8 cellular contexts compared by ENCODE assay signal in the genomic region with DNA sequence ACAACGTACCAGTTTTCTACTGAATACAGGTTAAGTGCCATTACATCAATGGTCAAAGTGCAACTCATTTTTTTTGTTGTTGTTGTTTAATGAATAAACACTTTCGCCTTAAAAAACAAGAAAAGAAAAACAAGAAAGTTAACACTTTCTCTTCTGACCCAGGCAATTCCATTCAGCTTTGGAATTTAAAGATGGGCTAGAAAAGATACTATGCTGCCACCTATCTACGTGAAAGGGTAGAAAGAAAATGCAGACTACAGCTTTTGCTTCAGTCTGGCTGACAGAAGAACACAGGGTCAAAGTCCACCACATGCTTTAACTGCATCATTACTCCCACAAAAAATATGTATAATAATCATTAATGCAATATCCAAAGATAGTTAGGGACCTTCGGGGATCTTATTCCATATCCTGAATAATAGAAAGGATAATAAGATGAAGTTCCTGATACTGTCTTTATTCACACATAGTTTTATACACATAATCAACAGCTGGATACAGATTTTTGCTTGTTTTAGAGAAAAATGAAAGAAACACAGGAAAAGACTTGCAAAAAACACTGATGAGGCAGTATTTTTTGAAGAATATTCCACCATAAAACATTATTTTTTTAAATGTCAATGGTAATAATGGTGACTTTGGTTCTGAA. TPM values are rescaled to one million over a fixed set of nuclear protein-coding genes. Genes with fewer than 3 reads are reported as not detected.
DNase-seq lines count a peak whose midpoint lies in the region; ATAC-seq, FAIRE-seq and TF ChIP-seq lines count a peak whose summit lies in the region.

No MANE protein-coding gene starts in this region.

- in situ Hi-C loops in KBM-7 (cut with MboI; ENCODE audit: low pct_unique_long_range_greater_than_20kb, low sequenced_read_pairs) = no loop called here

- H3K27ac ChIP-seq in kidney (ENCODE audit: low read depth in 2 of 2, low read length in 2 of 2) = no peak overlapping the region

- H3K4me1 ChIP-seq in Caco-2 = no peaks in the 10 kb centered on the region
- no peaks in the 10 kb centered on the region for H3K4me1 ChIP-seq in kidney (ENCODE audit: control insufficient read depth in 1 of 2, insufficient read depth in 1 of 2, low read depth in 1 of 2, low read length in 2 of 2)

- H3K9me3 ChIP-seq in Caco-2 (peaks cover 9% of the 10 kb centered on the region; the same call in 1 of the 2 replicates), kidney (ENCODE audit: control insufficient read depth in 1 of 2, low read length in 2 of 2) (peaks cover 5 to 14% of the 10 kb centered on the region in 2 donors)

- no peaks in the 10 kb centered on the region for H3K36me3 Mint-ChIP-seq in Caco-2 (ENCODE audit: insufficient read depth, unreplicated experiment)

- no peaks in the 10 kb centered on the region for H3K4me1 Mint-ChIP-seq in Caco-2 (ENCODE audit: low read depth, unreplicated experiment)

- no peak overlapping the region for H3K9ac ChIP-seq in kidney (ENCODE audit: low read length in 2 of 2)

- no peak overlapping the region for H3K27ac Mint-ChIP-seq in Caco-2 (ENCODE audit: unreplicated experiment)

- CTCF ChIA-PET in Caco-2 (lab: Charles Lee) = interaction anchor here (0.7 to 1.2 kb wide), 3 partner anchors 116 to 210 kb away, joined by 3 to 9 read pairs (median 6); no protein-coding TSS in a partner anchor

- H3K4me3 Mint-ChIP-seq in Caco-2 (ENCODE audit: unreplicated experiment) = no peak overlapping the region

- FAIRE-seq in kidney (lab: Jason Lieb, UNC) = peak; percentile 94

- peak; percentile 39 to 60 for TF ChIP-seq CTCF in Caco-2 (IDR thresholded peaks at IDR 0.05; ENCODE audit: insufficient read depth in 1 of 2, low read depth in 1 of 2, low read length in 1 of 2, severe bottlenecking in 1 of 2, unreplicated experiment in 1 of 2)
- TF ChIP-seq CTCF in kidney (IDR thresholded peaks at IDR 0.05; ENCODE audit: borderline replicate concordance, extremely low read depth, insufficient read depth) = peak; percentile 57

- no peaks in the 10 kb centered on the region for H3K27me3 Mint-ChIP-seq in Caco-2 (ENCODE audit: insufficient read depth, unreplicated experiment)

- peak; percentile 34; the same call in 2 of the 3 replicates for ATAC-seq in SK-N-SH treated with all-trans-retinoic acid at 6 μM for 48 hours
- no peak for ATAC-seq in GM18519 (IDR thresholded peaks at IDR 0.05; ENCODE audit: low FRiP score, unreplicated experiment)

- peak in 1 of 2 experiments; percentile 31 for DNase-seq in Caco-2
- DNase-seq in KBM-7 = peak; percentile 27
- no peak for DNase-seq in kidney
- DNase-seq in OCI-M2 (lab: John Stamatoyannopoulos, UW; ENCODE audit: unreplicated experiment) = no peak
- DNase-seq in NK-92 (lab: John Stamatoyannopoulos, UW; ENCODE audit: unreplicated experiment) = no peak
- DNase-seq in nucleus accumbens (lab: John Stamatoyannopoulos, UW) = no peak

- no peaks in the 10 kb centered on the region for H3K36me3 ChIP-seq in Caco-2 (ENCODE audit: control insufficient read depth, insufficient read depth, low read length)
- H3K36me3 ChIP-seq in kidney (ENCODE audit: control insufficient read depth in 1 of 2, insufficient read depth in 2 of 2, low read length in 2 of 2) = peaks cover 0 to 5% of the 10 kb centered on the region in 2 donors

- POLR2A ChIA-PET in Caco-2 (lab: Charles Lee) = no interaction called here

- no TSS peak for BruUV-seq in Caco-2 (replicated peaks; lab: Mats Ljungman, UMichigan)

- intact Hi-C loops in Caco-2 (cut with micrococcal nuclease; ENCODE audit: unreplicated experiment) (loop anchor here (1.0 to 10.0 kb wide), 3 partner anchors 37 to 188 kb away; no protein-coding TSS in a partner anchor), kidney (cut with DNase I) (no loop called here)

- peaks cover 11% of the 10 kb centered on the region for H3K9me3 Mint-ChIP-seq in Caco-2 (ENCODE audit: unreplicated experiment)

- no peak overlapping the region for H3K4me3 ChIP-seq in Caco-2 (ENCODE audit: low read depth, low read length)
- no peak overlapping the region for H3K4me3 ChIP-seq in kidney (ENCODE audit: low read length in 2 of 2)

- H3K27me3 ChIP-seq in Caco-2 (replicated peaks; ENCODE audit: control insufficient read depth, insufficient read depth, low read length) = no peaks in the 10 kb centered on the region

TF ChIP-seq in SK-N-SH treated with all-trans-retinoic acid at 6 μM for 48 hours, 23 proteins besides CTCF, POLR2A, EP300 and RAD21:
- TF ChIP-seq OSR1 (CRISPR knock-in tag; IDR thresholded peaks at IDR 0.05) (no peak), CREB5 (CRISPR knock-in tag; IDR thresholded peaks at IDR 0.05; ENCODE audit: low read depth) (no peak), BACH2 (CRISPR knock-in tag; IDR thresholded peaks at IDR 0.05; ENCODE audit: borderline replicate concordance) (no peak), ZNF565 (CRISPR knock-in tag; conservative IDR thresholded peaks at IDR 0.05; ENCODE audit: low read depth) (no peak), RARB (CRISPR knock-in tag; IDR thresholded peaks at IDR 0.05) (no peak), TCF4 (CRISPR knock-in tag; IDR thresholded peaks at IDR 0.05; ENCODE audit: borderline replicate concordance) (no peak), SNAI2 (CRISPR knock-in tag; IDR thresholded peaks at IDR 0.05) (no peak), ZC3H10 (CRISPR knock-in tag; IDR thresholded peaks at IDR 0.05) (no peak), PPARA (CRISPR knock-in tag; IDR thresholded peaks at IDR 0.05; ENCODE audit: borderline replicate concordance) (no peak), ZNF70 (CRISPR knock-in tag; IDR thresholded peaks at IDR 0.05) (no peak), ZFP3 (CRISPR knock-in tag; IDR thresholded peaks at IDR 0.05) (no peak)
- TF ChIP-seq, protein P1, sequence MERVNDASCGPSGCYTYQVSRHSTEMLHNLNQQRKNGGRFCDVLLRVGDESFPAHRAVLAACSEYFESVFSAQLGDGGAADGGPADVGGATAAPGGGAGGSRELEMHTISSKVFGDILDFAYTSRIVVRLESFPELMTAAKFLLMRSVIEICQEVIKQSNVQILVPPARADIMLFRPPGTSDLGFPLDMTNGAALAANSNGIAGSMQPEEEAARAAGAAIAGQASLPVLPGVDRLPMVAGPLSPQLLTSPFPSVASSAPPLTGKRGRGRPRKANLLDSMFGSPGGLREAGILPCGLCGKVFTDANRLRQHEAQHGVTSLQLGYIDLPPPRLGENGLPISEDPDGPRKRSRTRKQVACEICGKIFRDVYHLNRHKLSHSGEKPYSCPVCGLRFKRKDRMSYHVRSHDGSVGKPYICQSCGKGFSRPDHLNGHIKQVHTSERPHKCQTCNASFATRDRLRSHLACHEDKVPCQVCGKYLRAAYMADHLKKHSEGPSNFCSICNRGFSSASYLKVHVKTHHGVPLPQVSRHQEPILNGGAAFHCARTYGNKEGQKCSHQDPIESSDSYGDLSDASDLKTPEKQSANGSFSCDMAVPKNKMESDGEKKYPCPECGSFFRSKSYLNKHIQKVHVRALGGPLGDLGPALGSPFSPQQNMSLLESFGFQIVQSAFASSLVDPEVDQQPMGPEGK (CRISPR knock-in tag; IDR thresholded peaks at IDR 0.05; ENCODE audit: borderline replicate concordance) = no peak

RNA-seq across cellular contexts. Expression of gene ZDHHC21, which starts 40.4 kb away (rescaled TPM):
- total RNA-seq in Caco-2 (2022) (5.8 and 6.8 TPM in 2 replicates), kidney (15.2 TPM)
- polyA plus RNA-seq in kidney (ENCODE audit: insufficient read depth, low read depth, low replicate concordance) = 4.0 TPM
